In the genomic region with DNA sequence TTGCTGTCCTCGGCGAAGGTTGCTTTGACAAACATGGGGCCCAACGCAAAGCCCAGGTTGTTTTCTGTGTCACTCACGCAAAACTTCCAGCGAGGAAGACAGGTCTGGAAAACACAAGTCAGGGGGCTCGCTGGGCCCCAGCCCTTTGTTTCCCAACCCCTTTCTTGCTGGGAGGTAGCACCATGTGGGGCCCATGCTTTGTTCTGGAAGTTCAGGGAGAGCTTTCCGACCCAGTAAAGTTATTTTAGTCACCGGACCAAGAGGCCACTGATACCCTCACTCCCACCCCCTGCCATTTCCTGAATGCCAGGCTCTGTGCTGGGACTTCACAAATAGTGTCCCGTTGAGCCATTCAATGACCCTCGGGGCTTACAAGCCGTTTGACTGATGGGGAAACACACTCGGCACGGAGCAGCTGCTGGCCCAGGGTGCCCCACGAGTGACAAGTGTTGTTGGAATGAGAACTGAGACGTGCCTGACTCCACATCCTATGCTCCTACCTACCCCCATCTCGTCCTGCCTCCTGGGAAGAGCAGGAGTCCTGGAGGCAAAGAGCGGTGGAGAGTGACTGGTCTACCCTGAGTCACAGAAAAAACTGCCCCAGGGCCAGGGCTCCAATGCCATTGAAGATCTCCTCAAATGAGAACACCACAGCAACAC, we compare ENCODE assay signal across 13 cellular contexts. TPM values are rescaled to one million over a fixed set of nuclear protein-coding genes. Genes with fewer than 3 reads are reported as not detected.
DNase-seq lines count a peak whose midpoint lies in the region; ATAC-seq and TF ChIP-seq lines count a peak whose summit lies in the region.
"Had no signal": no experiment of that assay in that cellular context is flagged by ENCODE, and none has a peak within 500 bp of the region (broad histone marks: within the 10 kb centered on the region; RNA-seq: fewer than 3 reads in every experiment).

No MANE protein-coding gene starts in this region.

- H3K27me3 Mint-ChIP-seq in endodermal cell (ENCODE audit: insufficient read depth) (no peaks in the 10 kb centered on the region), osteocyte (ENCODE audit: unreplicated experiment) (no peaks in the 10 kb centered on the region)
- H3K27me3 Mint-ChIP-seq: activated CD4-positive, alpha-beta T cell treated with anti-CD3 and anti-CD28 coated beads for 36 hours had no signal

- peaks cover 29% of the 10 kb centered on the region for H3K36me3 Mint-ChIP-seq in endodermal cell (ENCODE audit: low read depth)
- peaks cover 41% of the 10 kb centered on the region for H3K36me3 Mint-ChIP-seq in osteocyte (ENCODE audit: unreplicated experiment)

- H3K4me2 ChIP-seq in GM23248 (ENCODE audit: unreplicated experiment): no peak overlapping the region

- H3K27ac Mint-ChIP-seq in endodermal cell (no peak overlapping the region), osteocyte (ENCODE audit: unreplicated experiment) (peak overlapping the region; percentile 68)

- H3K9ac ChIP-seq in GM23248 (no peak overlapping the region), endodermal cell (ENCODE audit: extremely low read depth, low read length, poor library complexity, severe bottlenecking) (no peak overlapping the region)

- H3K4me1 Mint-ChIP-seq in endodermal cell: peaks cover 8% of the 10 kb centered on the region
- H3K4me1 Mint-ChIP-seq in osteocyte (ENCODE audit: unreplicated experiment): peaks cover 38% of the 10 kb centered on the region

- H3K9me3 Mint-ChIP-seq in endodermal cell: no peaks in the 10 kb centered on the region
- H3K9me3 Mint-ChIP-seq in osteocyte (ENCODE audit: unreplicated experiment): no peaks in the 10 kb centered on the region

- no peak overlapping the region for H2AFZ ChIP-seq in GM23248

- 64 to 66% methylated on average over 16 to 17 of the region's 17 CpGs for WGBS in GM23248 (ENCODE audit: low coverage in 1 of 2, low lambda C conversion rate in 2 of 2, missing lambda C conversion rate in 2 of 2), 2 experiments
- WGBS in endodermal cell (ENCODE audit: insufficient coverage in 1 of 2, insufficient read length in 1 of 2), 2 experiments: 54 to 77% methylated on average over 16 to 17 of the region's 17 CpGs

- H3K27ac ChIP-seq in GM23248: peak overlapping the region; percentile 43; the same call in 1 of the 2 replicates
- peak overlapping the region; percentile 67 for H3K27ac ChIP-seq in endodermal cell (ENCODE audit: low read depth, low read length)
- H3K27ac ChIP-seq: right lobe of liver had no signal

- H3K79me2 ChIP-seq in GM23248 (ENCODE audit: insufficient read depth): no peaks in the 10 kb centered on the region

- peaks cover 29% of the 10 kb centered on the region for H3F3A ChIP-seq in GM23248 (ENCODE audit: insufficient read depth)

- H3K4me3 Mint-ChIP-seq in endodermal cell (no peak overlapping the region), osteocyte (ENCODE audit: unreplicated experiment) (peak overlapping the region; percentile 2)
- H3K4me3 Mint-ChIP-seq: activated CD4-positive, alpha-beta T cell treated with anti-CD3 and anti-CD28 coated beads for 36 hours had no signal

- TF ChIP-seq CTCF in endodermal cell (conservative IDR thresholded peaks at IDR 0.05) (no peak), osteocyte (IDR thresholded peaks at IDR 0.05) (no peak)

- no peak overlapping the region for H3K4me3 ChIP-seq in GM23248
- H3K4me3 ChIP-seq in endodermal cell (ENCODE audit: low read length): no peak overlapping the region
- H3K4me3 ChIP-seq: mucosa of descending colon, right lobe of liver had no signal

- peaks cover 24% of the 10 kb centered on the region; the same call in 1 of the 2 replicates for H3K36me3 ChIP-seq in GM23248 (ENCODE audit: low read depth)
- H3K36me3 ChIP-seq in endodermal cell (ENCODE audit: control insufficient read depth, insufficient read depth, low read length): peaks cover 14% of the 10 kb centered on the region

- peaks cover 5% of the 10 kb centered on the region for H4K20me1 ChIP-seq in GM23248 (ENCODE audit: insufficient read depth)

- no peaks in the 10 kb centered on the region for H3K9me2 ChIP-seq in GM23248 (ENCODE audit: insufficient read depth)

- H3K27me3 ChIP-seq in GM23248 (replicated peaks; ENCODE audit: insufficient read depth) (no peaks in the 10 kb centered on the region), endodermal cell (ENCODE audit: control insufficient read depth, insufficient read depth, low read length, poor library complexity, severe bottlenecking) (no peaks in the 10 kb centered on the region)
- H3K27me3 ChIP-seq: right lobe of liver had no signal

- no peak for ATAC-seq in SK-N-SH treated with all-trans-retinoic acid at 6 μM for 48 hours
- ATAC-seq: activated CD4-positive, alpha-beta T cell treated with anti-CD3 and anti-CD28 coated beads for 36 hours; mucosa of descending colon; right lobe of liver had no signal

- H3K9me3 ChIP-seq in GM23248 (ENCODE audit: low read depth) (no peaks in the 10 kb centered on the region), endodermal cell (ENCODE audit: control insufficient read depth, low read length) (no peaks in the 10 kb centered on the region)
- H3K9me3 ChIP-seq: mucosa of descending colon, right lobe of liver had no signal

- H3K4me1 ChIP-seq in GM23248 (ENCODE audit: insufficient read depth): peaks cover 22% of the 10 kb centered on the region
- H3K4me1 ChIP-seq in endodermal cell (ENCODE audit: control insufficient read depth, insufficient read depth, low read length): peaks cover 2% of the 10 kb centered on the region
- H3K4me1 ChIP-seq: right lobe of liver had no signal

- in situ Hi-C loops in GM23248 (cut with MboI): loop anchor here (10.0 to 25.0 kb wide), 3 partner anchors 127 to 427 kb away; partner anchors contain the start of gene RAP1GAP

- DNase-seq in GM23248 (peak; percentile 84), RPMI7951 (ENCODE audit: low read depth) (peak; percentile 99), endodermal cell (no peak), osteocyte (ENCODE audit: extremely low spot score, unreplicated experiment) (no peak), cerebellar cortex (ENCODE audit: low spot score) (no peak), ecto neural progenitor cell (ENCODE audit: low spot score) (no peak), GM19238 (ENCODE audit: insufficient read length, low spot score) (no peak)
- DNase-seq: activated CD4-positive, alpha-beta T cell treated with anti-CD3 and anti-CD28 coated beads for 36 hours; KG1; mucosa of descending colon; NCI-H187 treated with DMSO at 0.1 percent for 48 hours; right lobe of liver had no signal

TF ChIP-seq in SK-N-SH treated with all-trans-retinoic acid at 6 μM for 48 hours, 23 proteins besides CTCF, POLR2A, EP300 and RAD21 (continues in another document):
- no peak for TF ChIP-seq ARNTL (CRISPR knock-in tag; IDR thresholded peaks at IDR 0.05; ENCODE audit: borderline replicate concordance, low read depth)
- TF ChIP-seq TCF4 (CRISPR knock-in tag; IDR thresholded peaks at IDR 0.05; ENCODE audit: borderline replicate concordance): no peak
- no peak for TF ChIP-seq TOX (CRISPR knock-in tag; IDR thresholded peaks at IDR 0.05; ENCODE audit: borderline replicate concordance)
- TF ChIP-seq, protein P1, sequence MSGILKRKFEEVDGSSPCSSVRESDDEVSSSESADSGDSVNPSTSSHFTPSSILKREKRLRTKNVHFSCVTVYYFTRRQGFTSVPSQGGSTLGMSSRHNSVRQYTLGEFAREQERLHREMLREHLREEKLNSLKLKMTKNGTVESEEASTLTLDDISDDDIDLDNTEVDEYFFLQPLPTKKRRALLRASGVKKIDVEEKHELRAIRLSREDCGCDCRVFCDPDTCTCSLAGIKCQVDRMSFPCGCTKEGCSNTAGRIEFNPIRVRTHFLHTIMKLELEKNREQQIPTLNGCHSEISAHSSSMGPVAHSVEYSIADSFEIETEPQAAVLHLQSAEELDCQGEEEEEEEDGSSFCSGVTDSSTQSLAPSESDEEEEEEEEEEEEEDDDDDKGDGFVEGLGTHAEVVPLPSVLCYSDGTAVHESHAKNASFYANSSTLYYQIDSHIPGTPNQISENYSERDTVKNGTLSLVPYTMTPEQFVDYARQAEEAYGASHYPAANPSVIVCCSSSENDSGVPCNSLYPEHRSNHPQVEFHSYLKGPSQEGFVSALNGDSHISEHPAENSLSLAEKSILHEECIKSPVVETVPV (CRISPR knock-in tag; IDR thresholded peaks at IDR 0.05): no peak
- no peak for TF ChIP-seq CSDC2 (CRISPR knock-in tag; IDR thresholded peaks at IDR 0.05)
- no peak for TF ChIP-seq RARB (CRISPR knock-in tag; IDR thresholded peaks at IDR 0.05)
- TF ChIP-seq GLIS3 (CRISPR knock-in tag; IDR thresholded peaks at IDR 0.05): no peak
- TF ChIP-seq OSR1 (CRISPR knock-in tag; IDR thresholded peaks at IDR 0.05): no peak
- no peak for TF ChIP-seq ISL1 (CRISPR knock-in tag; IDR thresholded peaks at IDR 0.05)
- TF ChIP-seq ZNF70 (CRISPR knock-in tag; IDR thresholded peaks at IDR 0.05): no peak
- TF ChIP-seq, protein P2, sequence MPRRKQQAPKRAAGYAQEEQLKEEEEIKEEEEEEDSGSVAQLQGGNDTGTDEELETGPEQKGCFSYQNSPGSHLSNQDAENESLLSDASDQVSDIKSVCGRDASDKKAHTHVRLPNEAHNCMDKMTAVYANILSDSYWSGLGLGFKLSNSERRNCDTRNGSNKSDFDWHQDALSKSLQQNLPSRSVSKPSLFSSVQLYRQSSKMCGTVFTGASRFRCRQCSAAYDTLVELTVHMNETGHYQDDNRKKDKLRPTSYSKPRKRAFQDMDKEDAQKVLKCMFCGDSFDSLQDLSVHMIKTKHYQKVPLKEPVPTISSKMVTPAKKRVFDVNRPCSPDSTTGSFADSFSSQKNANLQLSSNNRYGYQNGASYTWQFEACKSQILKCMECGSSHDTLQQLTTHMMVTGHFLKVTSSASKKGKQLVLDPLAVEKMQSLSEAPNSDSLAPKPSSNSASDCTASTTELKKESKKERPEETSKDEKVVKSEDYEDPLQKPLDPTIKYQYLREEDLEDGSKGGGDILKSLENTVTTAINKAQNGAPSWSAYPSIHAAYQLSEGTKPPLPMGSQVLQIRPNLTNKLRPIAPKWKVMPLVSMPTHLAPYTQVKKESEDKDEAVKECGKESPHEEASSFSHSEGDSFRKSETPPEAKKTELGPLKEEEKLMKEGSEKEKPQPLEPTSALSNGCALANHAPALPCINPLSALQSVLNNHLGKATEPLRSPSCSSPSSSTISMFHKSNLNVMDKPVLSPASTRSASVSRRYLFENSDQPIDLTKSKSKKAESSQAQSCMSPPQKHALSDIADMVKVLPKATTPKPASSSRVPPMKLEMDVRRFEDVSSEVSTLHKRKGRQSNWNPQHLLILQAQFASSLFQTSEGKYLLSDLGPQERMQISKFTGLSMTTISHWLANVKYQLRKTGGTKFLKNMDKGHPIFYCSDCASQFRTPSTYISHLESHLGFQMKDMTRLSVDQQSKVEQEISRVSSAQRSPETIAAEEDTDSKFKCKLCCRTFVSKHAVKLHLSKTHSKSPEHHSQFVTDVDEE (CRISPR knock-in tag; IDR thresholded peaks at IDR 0.05): no peak
- no peak for TF ChIP-seq ZFP30 (CRISPR knock-in tag; IDR thresholded peaks at IDR 0.05)

RNA-seq across cellular contexts. Expression of gene ECE1, which starts 52.0 kb away (rescaled TPM):
- total RNA-seq in GM23248 (2014; rRNA removed; shearing (Covaris generic)): 100 and 124 TPM in 2 replicates
- 82.3 and 84.2 TPM in 2 replicates for polyA plus RNA-seq in GM23248 (2016; fragmentation: Nextera tagmentation; extraction: Ambion mirVana)
- 112 and 131 TPM in 2 replicates for total RNA-seq in RPMI7951 (2014; rRNA removed; shearing (Covaris generic))
- total RNA-seq in endodermal cell (10 to 100 TPM; 47.8 to 57.9 TPM), osteocyte (217 and 236 TPM in 2 replicates)
- polyA plus RNA-seq in endodermal cell (2013, experiment 1 of 2): 38.8 TPM
- polyA plus RNA-seq in endodermal cell (2013, experiment 2 of 2): 42.8 TPM

Comparison
In these comparisons a context has a peak if more than half of its experiments do, and no peak if none do; other contexts are left out.
1. DNase-seq: peak in GM23248 (single experiment) and RPMI7951 (single experiment); none in endodermal cell (single experiment), osteocyte (single experiment), cerebellar cortex (single experiment), ecto neural progenitor cell (single experiment) and GM19238 (single experiment).